ENCODE assay signal across 16 cellular contexts in genomic region chr2:236693531-236693930, GRCh38.
DNase-seq lines count a peak whose midpoint lies in the region; FAIRE-seq and TF ChIP-seq lines count a peak whose summit lies in the region.
"Had no signal": no experiment of that assay in that cellular context is flagged by ENCODE, and none has a peak within 500 bp of the region (broad histone marks: within the 10 kb centered on the region; RNA-seq: fewer than 3 reads in every experiment).

No MANE protein-coding gene starts in this region.

- H3K27ac Mint-ChIP-seq in Caco-2 (ENCODE audit: unreplicated experiment), result peak overlapping the region; percentile 69
- H3K27ac Mint-ChIP-seq: CD8-positive, alpha-beta memory T cell had no signal

- no peaks in the 10 kb centered on the region for H3K27me3 Mint-ChIP-seq in Caco-2 (ENCODE audit: insufficient read depth, unreplicated experiment)

- peak; percentile 40 to 64 for DNase-seq in Caco-2
- no peak for DNase-seq in HTR-8/SVneo (ENCODE audit: insufficient read length, low spot score)
- DNase-seq in trophoblast cell, result no peak
- DNase-seq in NCI-H146 (lab: John Stamatoyannopoulos, UW), result no peak
- DNase-seq in NCI-H345 treated with DMSO at 0.1 percent for 48 hours (lab: John Stamatoyannopoulos, UW; ENCODE audit: unreplicated experiment), result no peak
- DNase-seq in sigmoid colon, result no peak
- DNase-seq: 8988T; AML-193; CD8-positive, alpha-beta memory T cell; DMS 273 treated with DMSO at 0.1 percent for 48 hours; IMR-90 had no signal

- peak overlapping the region; percentile 99 for H2BK120ac ChIP-seq in trophoblast cell (ENCODE audit: insufficient read depth, low read length, poor library complexity)

- TF ChIP-seq CTCF in Caco-2 (IDR thresholded peaks at IDR 0.05; ENCODE audit: insufficient read depth in 1 of 2, low read depth in 1 of 2, low read length in 1 of 2, severe bottlenecking in 1 of 2, unreplicated experiment in 1 of 2) (no peak), sigmoid colon (IDR thresholded peaks at IDR 0.05) (no peak)

- H2AFZ ChIP-seq in trophoblast cell (ENCODE audit: insufficient read depth, low read length, poor library complexity), result no peak overlapping the region

- H3K23ac ChIP-seq in trophoblast cell (ENCODE audit: low read length), result no peak overlapping the region

- peak overlapping the region; percentile 79 for H3K27ac ChIP-seq in mesodermal cell (ENCODE audit: low read depth, low read length, severe bottlenecking)
- H3K27ac ChIP-seq in trophoblast cell (ENCODE audit: low read depth, low read length), result peak overlapping the region; percentile 98
- H3K27ac ChIP-seq in sigmoid colon, result no peak overlapping the region
- H3K27ac ChIP-seq: BLaER1 had no signal

- H4K91ac ChIP-seq in trophoblast cell (ENCODE audit: low read depth, low read length), result peak overlapping the region; percentile 99

- H3K4me3 ChIP-seq in Caco-2 (ENCODE audit: low read depth, low read length) (no peak overlapping the region), mesodermal cell (ENCODE audit: extremely low read depth, insufficient read depth, low read length, poor library complexity, severe bottlenecking) (no peak overlapping the region), trophoblast cell (ENCODE audit: low read depth, low read length) (no peak overlapping the region), sigmoid colon (no peak overlapping the region)
- H3K4me3 ChIP-seq: BLaER1, GM12878 had no signal

- H3K14ac ChIP-seq in trophoblast cell (ENCODE audit: low read length), result peak overlapping the region; percentile 38

- H3K4me1 ChIP-seq in Caco-2 (peaks cover 18% of the 10 kb centered on the region), mesodermal cell (ENCODE audit: control insufficient read depth, insufficient read depth, low read length, poor library complexity, severe bottlenecking) (peaks cover 20% of the 10 kb centered on the region), trophoblast cell (ENCODE audit: control insufficient read depth in 1 of 2, insufficient read depth in 2 of 2, low read length in 2 of 2) (peaks cover 33 to 37% of the 10 kb centered on the region in 2 experiments), sigmoid colon (no peaks in the 10 kb centered on the region)

- peak overlapping the region; percentile 3 for H3K4me3 Mint-ChIP-seq in Caco-2 (ENCODE audit: unreplicated experiment)
- H3K4me3 Mint-ChIP-seq: CD8-positive, alpha-beta memory T cell had no signal

- CTCF ChIA-PET in Caco-2 (lab: Charles Lee), result no interaction called here

- peak overlapping the region; percentile 4 for H2AK5ac ChIP-seq in trophoblast cell (ENCODE audit: low read length)

- no peaks in the 10 kb centered on the region for H3K9me3 Mint-ChIP-seq in Caco-2 (ENCODE audit: unreplicated experiment)
- H3K9me3 Mint-ChIP-seq: CD8-positive, alpha-beta memory T cell had no signal

- no peak overlapping the region for H3K9ac ChIP-seq in trophoblast cell (ENCODE audit: low read length)
- H3K9ac ChIP-seq: BLaER1 had no signal

- H3K27me3 ChIP-seq in Caco-2 (replicated peaks; ENCODE audit: control insufficient read depth, insufficient read depth, low read length), result no peaks in the 10 kb centered on the region
- H3K27me3 ChIP-seq in trophoblast cell (ENCODE audit: insufficient read depth, low read length), result no peaks in the 10 kb centered on the region
- H3K27me3 ChIP-seq in sigmoid colon, result no peaks in the 10 kb centered on the region
- H3K27me3 ChIP-seq: BLaER1 had no signal

- H3K4ac ChIP-seq in trophoblast cell (ENCODE audit: low read depth, low read length), result peak overlapping the region; percentile 53

- intact Hi-C loops in Caco-2 (cut with micrococcal nuclease; ENCODE audit: unreplicated experiment) (loop anchor here (1.0 to 10.0 kb wide), 3 partner anchors 52 to 331 kb away; no protein-coding TSS in a partner anchor), sigmoid colon (cut with DNase I) (no loop called here)

- peak overlapping the region; percentile 98 for H2BK12ac ChIP-seq in trophoblast cell (ENCODE audit: low read length)

- POLR2A ChIA-PET in Caco-2 (lab: Charles Lee), result no interaction called here

- peak overlapping the region; percentile 50 for H3K18ac ChIP-seq in trophoblast cell (ENCODE audit: low read length)

- peak; percentile 4 for FAIRE-seq in HTR-8/SVneo (lab: Jason Lieb, UNC)
- FAIRE-seq: GM12878, GM18507, H54 had no signal

- peak overlapping the region; percentile 98 for H2BK5ac ChIP-seq in trophoblast cell (ENCODE audit: low read depth, low read length, poor library complexity)

- peak overlapping the region; percentile 33 for H4K8ac ChIP-seq in trophoblast cell (ENCODE audit: low read depth, low read length)

- H3K4me2 ChIP-seq in trophoblast cell (ENCODE audit: low read length), result peak overlapping the region; percentile 2
- H3K4me2 ChIP-seq: BLaER1 had no signal

- H3K36me3 ChIP-seq in Caco-2 (ENCODE audit: control insufficient read depth, insufficient read depth, low read length), result no peaks in the 10 kb centered on the region
- no peaks in the 10 kb centered on the region for H3K36me3 ChIP-seq in mesodermal cell (ENCODE audit: control insufficient read depth, insufficient read depth, low read length)
- H3K36me3 ChIP-seq in trophoblast cell (ENCODE audit: control insufficient read depth in 1 of 2, insufficient read depth in 2 of 2, low read length in 2 of 2), result no peaks in the 10 kb centered on the region
- no peaks in the 10 kb centered on the region for H3K36me3 ChIP-seq in sigmoid colon
- H3K36me3 ChIP-seq: BLaER1 had no signal

- no peaks in the 10 kb centered on the region for H3K9me3 ChIP-seq in Caco-2
- H3K9me3 ChIP-seq in mesodermal cell (ENCODE audit: control insufficient read depth, low read length), result no peaks in the 10 kb centered on the region
- peaks cover 2% of the 10 kb centered on the region for H3K9me3 ChIP-seq in trophoblast cell (ENCODE audit: insufficient read depth, low read depth, low read length)
- no peaks in the 10 kb centered on the region for H3K9me3 ChIP-seq in sigmoid colon
- H3K9me3 ChIP-seq: BLaER1 had no signal

- peaks cover 52% of the 10 kb centered on the region for H3K79me1 ChIP-seq in trophoblast cell (ENCODE audit: low read length)

- BruUV-seq in Caco-2 (replicated peaks; lab: Mats Ljungman, UMichigan), result no TSS peak

- TF ChIP-seq EP300 in sigmoid colon (IDR thresholded peaks at IDR 0.05), result no peak

- peaks cover 16% of the 10 kb centered on the region for H3K79me2 ChIP-seq in trophoblast cell (ENCODE audit: control insufficient read depth, insufficient read depth, low read length, poor library complexity)

- no peaks in the 10 kb centered on the region for H3K36me3 Mint-ChIP-seq in Caco-2 (ENCODE audit: insufficient read depth, unreplicated experiment)
- H3K36me3 Mint-ChIP-seq: CD8-positive, alpha-beta memory T cell had no signal

- 64 to 71% methylated on average over 4 of the region's 4 CpGs for WGBS in mesodermal cell (ENCODE audit: insufficient coverage in 2 of 2), 2 experiments
- whole genome bisulfite sequencing in trophoblast cell (ENCODE audit: extremely low coverage, insufficient coverage, insufficient read length), result no CpG with 5 or more reads among the region's 4 CpGs
- 53 to 75% methylated on average over 4 of the region's 4 CpGs for WGBS in sigmoid colon, 2 donors

- TF ChIP-seq POLR2A in sigmoid colon (IDR thresholded peaks at IDR 0.05), result no peak

- peaks cover 13% of the 10 kb centered on the region for H3K4me1 Mint-ChIP-seq in Caco-2 (ENCODE audit: low read depth, unreplicated experiment)
- H3K4me1 Mint-ChIP-seq: CD8-positive, alpha-beta memory T cell had no signal

- H4K12ac ChIP-seq in trophoblast cell (ENCODE audit: low read depth, low read length), result no peak overlapping the region

Comparison
In these comparisons a context has a peak if more than half of its experiments do, and no peak if none do; other contexts are left out.
1. DNase-seq: peak in Caco-2 (2 of 2); none in HTR-8/SVneo (single experiment), trophoblast cell (0 of 2), NCI-H146 (single experiment), NCI-H345 treated with DMSO at 0.1 percent for 48 hours (single experiment) and sigmoid colon (single experiment).
2. H3K27ac ChIP-seq: peak in mesodermal cell (single experiment) and trophoblast cell (single experiment); none in sigmoid colon (0 of 4).